ENCODE assay signal across 27 cellular contexts in genomic region chr17:79407385-79407784, GRCh38.
"Had no signal": no experiment of that assay in that cellular context is flagged by ENCODE, and none has a peak within 500 bp of the region (broad histone marks: within the 10 kb centered on the region; RNA-seq: fewer than 3 reads in every experiment).

No MANE protein-coding gene starts in this region.

- H3K36me3 Mint-ChIP-seq: activated naive CD4-positive, alpha-beta T cell treated with anti-CD3 and anti-CD28 coated beads, Interleukin-2, amount 50 U/mL, for 72 hours had no signal

- H3K4me2 ChIP-seq: KMS-11 had no signal

- H3K9me3 Mint-ChIP-seq: activated B cell treated with CpG ODN at 0.5 μM for 24 hours; activated CD4-positive, alpha-beta T cell treated with anti-CD3 and anti-CD28 coated beads, Interleukin-2, amount 10 ng/mL, durations not matched to agents 24 days and 14 days; activated naive CD4-positive, alpha-beta T cell treated with anti-CD3 and anti-CD28 coated beads, Interleukin-2, amount 50 U/mL, for 72 hours; activated T-cell treated with anti-CD3 and anti-CD28 coated beads, Interleukin-2, amount 50 U/mL, for 4 hours; T-helper 1 cell treated with Interleukin-12 subunit alpha and Interleukin-12 subunit beta and Interleukin-4 antibody, amounts not matched to agents 30 μg/mL and 1 μg/mL, for 36 hours had no signal

- H3K27ac Mint-ChIP-seq: activated B cell treated with CpG ODN at 0.5 μM for 24 hours; activated CD4-positive, alpha-beta T cell treated with anti-CD3 and anti-CD28 coated beads, Interleukin-2, amount 10 ng/mL, durations not matched to agents 24 days and 14 days; activated naive CD4-positive, alpha-beta T cell treated with anti-CD3 and anti-CD28 coated beads, Interleukin-2, amount 50 U/mL, for 72 hours; T-helper 1 cell treated with Interleukin-12 subunit alpha and Interleukin-12 subunit beta and Interleukin-4 antibody, amounts not matched to agents 30 μg/mL and 1 μg/mL, for 36 hours had no signal

- H3K4me1 Mint-ChIP-seq: activated B cell treated with CpG ODN at 0.5 μM for 24 hours; activated CD4-positive, alpha-beta T cell treated with anti-CD3 and anti-CD28 coated beads, Interleukin-2, amount 10 ng/mL, durations not matched to agents 24 days and 14 days had no signal

- H3K27ac ChIP-seq: colonic mucosa, KMS-11, SJCRH30 had no signal

- ATAC-seq: activated naive CD4-positive, alpha-beta T cell treated with anti-CD3 and anti-CD28 coated beads, Interleukin-2, amount 50 U/mL, for 72 hours; activated T-cell treated with anti-CD3 and anti-CD28 coated beads, Interleukin-2, amount 50 U/mL, for 4 hours; Panc1; Right ventricle myocardium inferior had no signal

- H3K36me3 ChIP-seq: colonic mucosa, MG63, SJCRH30 had no signal

- H3K9ac ChIP-seq: KMS-11 had no signal

- H3K4me3 Mint-ChIP-seq: activated B cell treated with CpG ODN at 0.5 μM for 24 hours; activated CD4-positive, alpha-beta T cell treated with anti-CD3 and anti-CD28 coated beads, Interleukin-2, amount 10 ng/mL, durations not matched to agents 24 days and 14 days; activated T-cell treated with anti-CD3 and anti-CD28 coated beads, Interleukin-2, amount 50 U/mL, for 4 hours; T-helper 1 cell treated with Interleukin-12 subunit alpha and Interleukin-12 subunit beta and Interleukin-4 antibody, amounts not matched to agents 30 μg/mL and 1 μg/mL, for 36 hours had no signal

- H3K4me3 ChIP-seq: colonic mucosa, MG63, SJCRH30 had no signal

- H3K4me1 ChIP-seq: colonic mucosa, SJCRH30 had no signal

- DNase-seq: activated B cell treated with CpG ODN at 0.5 μM for 24 hours; activated CD4-positive, alpha-beta T cell treated with anti-CD3 and anti-CD28 coated beads for 1 hour; activated CD4-positive, alpha-beta T cell treated with anti-CD3 and anti-CD28 coated beads, Interleukin-2, amount 10 ng/mL, durations not matched to agents 24 days and 14 days; activated CD4-positive, alpha-beta T cell treated with anti-CD3 and anti-CD28 coated beads, Interleukin-2, amount 50 U/mL, for 48 hours; activated effector memory CD4-positive, alpha-beta T cell treated with anti-CD3 and anti-CD28 coated beads, Interleukin-2, amount 50 U/mL, for 16 hours; activated naive CD4-positive, alpha-beta T cell treated with Interleukin-2 at 50 U/mL for 16 hours; activated T-cell treated with anti-CD3 and anti-CD28 coated beads, Interleukin-2, amount 50 U/mL, for 4 hours; amygdala; colonic mucosa; MG63; MV-4-11; NCI-H1092 treated with DMSO at 0.1 percent for 48 hours; NCI-H1436; NCI-H1694 treated with DMSO at 0.1 percent for 48 hours; NCI-H2081; NCI-H2171; NCI-H2227 treated with DMSO at 0.1 percent for 48 hours; NCI-H510A; NCI-H69; NK-92 treated with Interleukin-12 subunit alpha and Interleukin-12 subunit beta, amount 100 ng/mL, for 24 hours; OCI-M1; SJCRH30 had no signal

- H3K9me3 ChIP-seq: colonic mucosa, MG63, SJCRH30 had no signal
